ENCODE assay signal across 20 cellular contexts in the genomic region with DNA sequence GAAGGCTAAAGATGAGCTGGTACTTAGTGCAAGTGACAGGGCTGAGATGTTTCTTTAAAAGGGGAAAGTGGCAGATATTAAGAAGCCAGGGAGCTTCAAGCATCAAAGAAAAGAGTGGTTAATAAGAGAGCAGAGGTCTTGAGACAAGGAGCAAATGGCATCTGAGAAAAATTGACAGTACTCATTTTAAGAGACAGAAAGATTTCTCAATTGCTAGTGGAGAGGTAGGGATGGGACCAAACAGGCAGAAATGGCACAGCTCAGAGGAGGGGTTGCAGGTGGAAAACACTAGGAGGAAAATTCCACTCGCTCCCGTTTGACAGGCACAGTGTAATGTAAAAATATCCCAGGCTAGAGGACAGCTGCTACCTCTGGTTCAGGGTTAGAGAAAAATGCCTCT.
DNase-seq lines count a peak whose midpoint lies in the region; ATAC-seq and TF ChIP-seq lines count a peak whose summit lies in the region.
"Had no signal": no experiment of that assay in that cellular context is flagged by ENCODE, and none has a peak within 500 bp of the region (broad histone marks: within the 10 kb centered on the region; RNA-seq: fewer than 3 reads in every experiment).

No MANE protein-coding gene starts in this region.

- H3K4me1 Mint-ChIP-seq in GM23338, result no peaks in the 10 kb centered on the region
- no peaks in the 10 kb centered on the region for H3K4me1 Mint-ChIP-seq in activated CD4-positive, alpha-beta T cell treated with anti-CD3 and anti-CD28 coated beads for 36 hours
- H3K4me1 Mint-ChIP-seq: CD14-positive monocyte; CD4-positive, alpha-beta memory T cell; CD4-positive, CD25-positive, alpha-beta regulatory T cell; CD8-positive, alpha-beta memory T cell had no signal

- CTCF ChIA-PET in activated CD4-positive, alpha-beta T cell treated with anti-CD3 and anti-CD28 coated beads for 36 hours (lab: Charles Lee), result no interaction called here

- no peak overlapping the region for H3K27ac ChIP-seq in GM23338 (ENCODE audit: low read depth)
- H3K27ac ChIP-seq in neural cell (ENCODE audit: low read length), result peak overlapping the region; percentile 79
- H3K27ac ChIP-seq: BLaER1 had no signal

- peak overlapping the region; percentile 40 for H3K9ac ChIP-seq in neural cell (ENCODE audit: low read length)
- H3K9ac ChIP-seq: BLaER1 had no signal

- intact Hi-C loops in activated CD4-positive, alpha-beta T cell treated with anti-CD3 and anti-CD28 coated beads for 36 hours (cut with DNase I, micrococcal nuclease), result no loop called here

- peak; percentile 98 for TF ChIP-seq EP300 in neural cell (conservative IDR thresholded peaks at IDR 0.05; ENCODE audit: poor library complexity, severe bottlenecking)

- no peaks in the 10 kb centered on the region for H3K9me3 Mint-ChIP-seq in GM23338
- peaks cover 2% of the 10 kb centered on the region for H3K9me3 Mint-ChIP-seq in activated CD4-positive, alpha-beta T cell treated with anti-CD3 and anti-CD28 coated beads for 36 hours (ENCODE audit: low read depth)

- H3K79me2 ChIP-seq in GM23338 (replicated peaks; ENCODE audit: insufficient read depth), result no peaks in the 10 kb centered on the region
- H3K79me2 ChIP-seq in neural cell (replicated peaks; ENCODE audit: insufficient read depth, low read length), result no peaks in the 10 kb centered on the region

- peaks cover 2% of the 10 kb centered on the region for H3K27me3 Mint-ChIP-seq in GM23338 (ENCODE audit: insufficient read depth, low read depth, poor library complexity)
- H3K27me3 Mint-ChIP-seq in activated CD4-positive, alpha-beta T cell treated with anti-CD3 and anti-CD28 coated beads for 36 hours, result no peaks in the 10 kb centered on the region
- H3K27me3 Mint-ChIP-seq: CD4-positive, alpha-beta memory T cell; CD4-positive, CD25-positive, alpha-beta regulatory T cell; CD8-positive, alpha-beta memory T cell had no signal

- POLR2A ChIA-PET in activated CD4-positive, alpha-beta T cell treated with anti-CD3 and anti-CD28 coated beads for 36 hours (lab: Charles Lee), result no interaction called here

- ATAC-seq in GM23338 (no peak), GM21717 (IDR thresholded peaks at IDR 0.05; ENCODE audit: unreplicated experiment) (no peak), HG02588 (IDR thresholded peaks at IDR 0.05; ENCODE audit: unreplicated experiment) (no peak)
- no peak for ATAC-seq in activated CD4-positive, alpha-beta T cell treated with anti-CD3 and anti-CD28 coated beads for 36 hours

- no peak for DNase-seq in GM23338 (ENCODE audit: low spot score)
- peak; percentile 26 for DNase-seq in NCI-H2227 (lab: John Stamatoyannopoulos, UW; ENCODE audit: unreplicated experiment)
- DNase-seq in SHP77 treated with DMSO at 0.1 percent for 48 hours (lab: John Stamatoyannopoulos, UW), result peak; percentile 43
- no peak for DNase-seq in putamen (ENCODE audit: low spot score)
- no peak for DNase-seq in activated CD4-positive, alpha-beta T cell treated with anti-CD3 and anti-CD28 coated beads for 36 hours
- DNase-seq: 8988T; ACHN; BE2C; C1 segment of cervical spinal cord; CD4-positive, alpha-beta memory T cell; CD4-positive, CD25-positive, alpha-beta regulatory T cell; CD8-positive, alpha-beta memory T cell; COR-L47; DMS79 treated with DMSO at 0.1 percent for 48 hours; GF-D8 had no signal

- TF ChIP-seq CTCF in GM23338 (conservative IDR thresholded peaks at IDR 0.05; ENCODE audit: low read depth in 2 of 2), result no peak
- peak; percentile 41 for TF ChIP-seq CTCF in neural cell (IDR thresholded peaks at IDR 0.05; ENCODE audit: poor library complexity, severe bottlenecking)

- no peak overlapping the region for H3K27ac Mint-ChIP-seq in GM23338
- H3K27ac Mint-ChIP-seq in activated CD4-positive, alpha-beta T cell treated with anti-CD3 and anti-CD28 coated beads for 36 hours, result no peak overlapping the region
- H3K27ac Mint-ChIP-seq: CD14-positive monocyte; CD4-positive, alpha-beta memory T cell; CD4-positive, CD25-positive, alpha-beta regulatory T cell; CD8-positive, alpha-beta memory T cell had no signal

- no peaks in the 10 kb centered on the region for H3K9me2 ChIP-seq in GM23338 (ENCODE audit: insufficient read depth)
- no peaks in the 10 kb centered on the region for H3K9me2 ChIP-seq in neural cell (ENCODE audit: insufficient read depth, low read length)

- H3K4me2 ChIP-seq in GM23338 (no peak overlapping the region), neural cell (ENCODE audit: low read length) (peak overlapping the region; percentile 30)
- H3K4me2 ChIP-seq: BLaER1 had no signal

- TF ChIP-seq RAD21 in neural cell (conservative IDR thresholded peaks at IDR 0.05), result peak; percentile 62

- H3K27me3 ChIP-seq in GM23338 (ENCODE audit: insufficient read depth), result no peaks in the 10 kb centered on the region
- H3K27me3 ChIP-seq in neural cell (ENCODE audit: insufficient read depth, low read depth, low read length), result no peaks in the 10 kb centered on the region
- H3K27me3 ChIP-seq: BE2C, BLaER1 had no signal

- H3K9me3 ChIP-seq in neural cell (ENCODE audit: low read length), result no peaks in the 10 kb centered on the region
- H3K9me3 ChIP-seq: BE2C, BLaER1 had no signal

- no peak overlapping the region for H3K4me3 Mint-ChIP-seq in GM23338
- no peak overlapping the region for H3K4me3 Mint-ChIP-seq in activated CD4-positive, alpha-beta T cell treated with anti-CD3 and anti-CD28 coated beads for 36 hours
- H3K4me3 Mint-ChIP-seq: CD14-positive monocyte; CD4-positive, alpha-beta memory T cell; CD8-positive, alpha-beta memory T cell had no signal

- H2AFZ ChIP-seq in GM23338 (peak overlapping the region; percentile 39; the same call in 1 of the 2 replicates), neural cell (ENCODE audit: low read depth, low read length) (no peak overlapping the region)

- H3K4me3 ChIP-seq in GM23338 (no peak overlapping the region), neural cell (ENCODE audit: low read length) (peak overlapping the region; percentile 43)
- H3K4me3 ChIP-seq: BLaER1 had no signal

- no peaks in the 10 kb centered on the region for H3K36me3 Mint-ChIP-seq in GM23338 (ENCODE audit: low read depth)
- no peaks in the 10 kb centered on the region for H3K36me3 Mint-ChIP-seq in activated CD4-positive, alpha-beta T cell treated with anti-CD3 and anti-CD28 coated beads for 36 hours (ENCODE audit: low read depth)
- H3K36me3 Mint-ChIP-seq: CD14-positive monocyte; CD4-positive, alpha-beta memory T cell; CD4-positive, CD25-positive, alpha-beta regulatory T cell; CD8-positive, alpha-beta memory T cell had no signal

- H3F3A ChIP-seq in GM23338 (replicated peaks; ENCODE audit: low read depth), result no peaks in the 10 kb centered on the region
- peaks cover 9% of the 10 kb centered on the region for H3F3A ChIP-seq in neural cell (ENCODE audit: insufficient read depth, low read length, poor library complexity, severe bottlenecking)

- H4K20me1 ChIP-seq in GM23338 (replicated peaks; ENCODE audit: insufficient read depth) (no peaks in the 10 kb centered on the region), neural cell (ENCODE audit: insufficient read depth) (no peaks in the 10 kb centered on the region)
- H4K20me1 ChIP-seq: BLaER1 had no signal

- H3K4me1 ChIP-seq in GM23338 (ENCODE audit: insufficient read depth), result no peaks in the 10 kb centered on the region
- H3K4me1 ChIP-seq: BE2C, BLaER1 had no signal

- H3K36me3 ChIP-seq in GM23338 (ENCODE audit: insufficient read depth) (no peaks in the 10 kb centered on the region), neural cell (ENCODE audit: insufficient read depth, low read length) (no peaks in the 10 kb centered on the region)
- H3K36me3 ChIP-seq: BE2C, BLaER1 had no signal

TF ChIP-seq in GM23338, 12 proteins besides CTCF, POLR2A, EP300 and RAD21 (continues in another document):
- TF ChIP-seq CREB1 (CRISPR knock-in tag; IDR thresholded peaks at IDR 0.05; ENCODE audit: low read depth), result no peak
- TF ChIP-seq JUNB (IDR thresholded peaks at IDR 0.05; ENCODE audit: unreplicated experiment), result no peak
- no peak for TF ChIP-seq STAT1 (IDR thresholded peaks at IDR 0.05; ENCODE audit: unreplicated experiment)
- TF ChIP-seq NANOG (IDR thresholded peaks at IDR 0.05; ENCODE audit: borderline replicate concordance), result no peak
- TF ChIP-seq EZH2 (IDR thresholded peaks at IDR 0.05; ENCODE audit: low read depth, unreplicated experiment), result no peak

TF ChIP-seq in neural cell, 6 proteins besides CTCF, POLR2A, EP300 and RAD21:
- TF ChIP-seq, protein P1, sequence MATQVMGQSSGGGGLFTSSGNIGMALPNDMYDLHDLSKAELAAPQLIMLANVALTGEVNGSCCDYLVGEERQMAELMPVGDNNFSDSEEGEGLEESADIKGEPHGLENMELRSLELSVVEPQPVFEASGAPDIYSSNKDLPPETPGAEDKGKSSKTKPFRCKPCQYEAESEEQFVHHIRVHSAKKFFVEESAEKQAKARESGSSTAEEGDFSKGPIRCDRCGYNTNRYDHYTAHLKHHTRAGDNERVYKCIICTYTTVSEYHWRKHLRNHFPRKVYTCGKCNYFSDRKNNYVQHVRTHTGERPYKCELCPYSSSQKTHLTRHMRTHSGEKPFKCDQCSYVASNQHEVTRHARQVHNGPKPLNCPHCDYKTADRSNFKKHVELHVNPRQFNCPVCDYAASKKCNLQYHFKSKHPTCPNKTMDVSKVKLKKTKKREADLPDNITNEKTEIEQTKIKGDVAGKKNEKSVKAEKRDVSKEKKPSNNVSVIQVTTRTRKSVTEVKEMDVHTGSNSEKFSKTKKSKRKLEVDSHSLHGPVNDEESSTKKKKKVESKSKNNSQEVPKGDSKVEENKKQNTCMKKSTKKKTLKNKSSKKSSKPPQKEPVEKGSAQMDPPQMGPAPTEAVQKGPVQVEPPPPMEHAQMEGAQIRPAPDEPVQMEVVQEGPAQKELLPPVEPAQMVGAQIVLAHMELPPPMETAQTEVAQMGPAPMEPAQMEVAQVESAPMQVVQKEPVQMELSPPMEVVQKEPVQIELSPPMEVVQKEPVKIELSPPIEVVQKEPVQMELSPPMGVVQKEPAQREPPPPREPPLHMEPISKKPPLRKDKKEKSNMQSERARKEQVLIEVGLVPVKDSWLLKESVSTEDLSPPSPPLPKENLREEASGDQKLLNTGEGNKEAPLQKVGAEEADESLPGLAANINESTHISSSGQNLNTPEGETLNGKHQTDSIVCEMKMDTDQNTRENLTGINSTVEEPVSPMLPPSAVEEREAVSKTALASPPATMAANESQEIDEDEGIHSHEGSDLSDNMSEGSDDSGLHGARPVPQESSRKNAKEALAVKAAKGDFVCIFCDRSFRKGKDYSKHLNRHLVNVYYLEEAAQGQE (IDR thresholded peaks at IDR 0.05; ENCODE audit: borderline replicate concordance), result peak; percentile 95
- TF ChIP-seq TAF1 (IDR thresholded peaks at IDR 0.05; ENCODE audit: low read depth) (no peak), POLR2AphosphoS5 (IDR thresholded peaks at IDR 0.05) (peak; percentile 87), SMC3 (conservative IDR thresholded peaks at IDR 0.05; ENCODE audit: poor library complexity) (peak; percentile 42)

Comparison
In these comparisons a context has a peak if more than half of its experiments do, and no peak if none do; other contexts are left out.
1. DNase-seq: peak in NCI-H2227 (single experiment) and SHP77 treated with DMSO at 0.1 percent for 48 hours (single experiment); none in GM23338 (single experiment), putamen (single experiment) and activated CD4-positive, alpha-beta T cell treated with anti-CD3 and anti-CD28 coated beads for 36 hours (single experiment).